Comparison of ENCODE assay signal across 11 cellular contexts in the genomic region with DNA sequence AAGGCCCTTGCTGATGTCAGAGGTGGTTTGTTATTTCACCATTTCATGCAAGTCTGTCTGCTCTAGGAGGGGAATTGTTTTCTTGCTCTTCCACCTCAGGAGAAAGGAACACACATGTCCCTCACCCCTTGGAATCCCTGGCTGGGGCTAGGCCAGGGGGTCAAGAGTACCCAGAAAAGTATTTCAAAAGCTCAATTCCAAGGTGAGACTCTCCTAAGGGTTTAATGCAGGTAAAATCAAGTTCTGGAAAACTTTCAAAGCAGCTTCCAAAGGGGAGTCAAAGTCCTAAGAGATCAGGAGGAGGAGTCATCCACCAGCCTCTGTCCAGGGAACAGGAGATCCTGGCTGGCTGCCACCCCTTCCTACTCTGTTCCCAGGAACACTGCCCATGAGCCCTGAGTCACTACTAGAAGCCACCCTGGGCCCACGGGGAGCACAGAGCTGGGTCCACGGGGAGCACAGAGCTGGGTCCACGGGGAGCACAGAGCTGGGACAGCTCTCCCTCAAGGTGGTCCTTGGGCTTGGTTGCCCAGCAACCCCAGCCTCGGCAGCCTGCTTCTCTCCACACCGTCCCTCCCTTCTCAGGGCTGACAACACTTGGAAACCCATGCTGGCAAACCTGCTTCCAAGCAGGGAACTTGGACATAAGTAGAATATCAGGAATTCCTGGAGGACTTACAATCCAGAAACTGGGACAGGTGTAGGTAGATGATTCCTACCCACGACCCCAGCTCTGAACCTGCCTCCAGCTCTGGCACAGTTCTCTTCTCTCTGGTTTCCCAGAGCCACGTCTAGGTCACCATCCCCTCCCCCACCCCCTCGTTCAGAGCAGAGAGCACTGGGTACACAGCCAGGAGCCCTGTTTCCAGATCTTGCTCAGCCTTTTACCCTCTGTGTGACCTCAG. TPM values are rescaled to one million over a fixed set of nuclear protein-coding genes. Genes with fewer than 3 reads are reported as not detected.
DNase-seq lines count a peak whose midpoint lies in the region; ATAC-seq, FAIRE-seq and TF ChIP-seq lines count a peak whose summit lies in the region.
"Had no signal": no experiment of that assay in that cellular context is flagged by ENCODE, and none has a peak within 500 bp of the region (broad histone marks: within the 10 kb centered on the region; RNA-seq: fewer than 3 reads in every experiment).

No MANE protein-coding gene starts in this region.

- no peaks in the 10 kb centered on the region for H3K9me3 ChIP-seq in H1 (ENCODE audit: insufficient read depth in 2 of 2, low read depth in 1 of 2, low read length in 1 of 2)
- H3K9me3 ChIP-seq in mesenchymal stem cell (ENCODE audit: control insufficient read depth, low read length): no peaks in the 10 kb centered on the region

- no peak for TF ChIP-seq CTCF in AG09309 (IDR thresholded peaks at IDR 0.05; ENCODE audit: control insufficient read depth, insufficient read depth, low read depth, low read length, missing control alignments)
- TF ChIP-seq CTCF in H1 (IDR thresholded peaks at IDR 0.05; ENCODE audit: control extremely low read depth in 1 of 3, insufficient read depth in 1 of 3, low read depth in 1 of 3, low read length in 3 of 3): no peak

- no peaks in the 10 kb centered on the region for H3K4me1 Mint-ChIP-seq in stimulated activated naive CD8-positive, alpha-beta T cell treated with anti-CD3 and anti-CD28 coated beads, Interleukin-15, amount 100 ng/mL, for 72 hours
- H3K4me1 Mint-ChIP-seq: activated CD8-positive, alpha-beta memory T cell treated with anti-CD3 and anti-CD28 coated beads, Interleukin-2, amount 10 ng/mL, durations not matched to agents 7 days and 5 days; CD8-positive, alpha-beta memory T cell had no signal

- H3K36me3 ChIP-seq in H1 (ENCODE audit: control insufficient read depth in 2 of 4, insufficient read depth in 4 of 4, low read length in 3 of 4): no peaks in the 10 kb centered on the region
- no peaks in the 10 kb centered on the region for H3K36me3 ChIP-seq in mesenchymal stem cell (ENCODE audit: control insufficient read depth in 1 of 2, insufficient read depth in 2 of 2, low read depth in 1 of 2, low read length in 2 of 2)

- no peak overlapping the region for H2BK5ac ChIP-seq in H1 (ENCODE audit: low read depth, low read length)
- H2BK5ac ChIP-seq in mesenchymal stem cell (ENCODE audit: low read depth, low read length, poor library complexity, severe bottlenecking): no peak overlapping the region

- H3K56ac ChIP-seq in H1 (replicated peaks; ENCODE audit: insufficient read length, low read depth, low read length): no peak overlapping the region

- H3K18ac ChIP-seq in H1 (ENCODE audit: extremely low read depth, low read length): no peak overlapping the region; the same call in 1 of the 2 replicates
- peak overlapping the region in 1 of 2 experiments; percentile 37 for H3K18ac ChIP-seq in mesenchymal stem cell (ENCODE audit: low read depth in 1 of 2, low read length in 2 of 2)

- no peak for ATAC-seq in HG03139 (IDR thresholded peaks at IDR 0.05; ENCODE audit: unreplicated experiment)
- ATAC-seq in stimulated activated naive CD8-positive, alpha-beta T cell treated with anti-CD3 and anti-CD28 coated beads, Interleukin-15, amount 100 ng/mL, for 72 hours: no peak
- no peak for ATAC-seq in HG02610 (IDR thresholded peaks at IDR 0.05; ENCODE audit: unreplicated experiment)
- ATAC-seq: activated CD8-positive, alpha-beta memory T cell treated with anti-CD3 and anti-CD28 coated beads, Interleukin-2, amount 10 ng/mL, durations not matched to agents 7 days and 5 days had no signal

- H3K23ac ChIP-seq in H1 (ENCODE audit: insufficient read length): no peak overlapping the region
- H3K23ac ChIP-seq in mesenchymal stem cell (ENCODE audit: low read length in 2 of 2): no peak overlapping the region

- H3K4ac ChIP-seq in H1 (replicated peaks; ENCODE audit: insufficient read length, low read depth, low read length): no peak overlapping the region
- H3K4ac ChIP-seq in mesenchymal stem cell (ENCODE audit: low read depth in 1 of 2, low read length in 2 of 2): no peak overlapping the region

- H2AFZ ChIP-seq in H1 (ENCODE audit: low read length) (no peak overlapping the region), mesenchymal stem cell (ENCODE audit: low read depth, low read length) (no peak overlapping the region)

- no peak for TF ChIP-seq POLR2A in H1 (IDR thresholded peaks at IDR 0.05; ENCODE audit: control extremely low read depth in 1 of 2, low read depth in 2 of 2, low read length in 2 of 2)

- H2AK5ac ChIP-seq in H1 (ENCODE audit: low read depth, low read length) (no peak overlapping the region), mesenchymal stem cell (ENCODE audit: low read length, severe bottlenecking) (peak overlapping the region; percentile 79)

- CTCF ChIA-PET in H1 (lab: Charles Lee; ENCODE audit: partially characterized antibody): interaction anchor here (0.9 to 2.7 kb wide), 13 partner anchors 14 to 122 kb away, joined by 3 to 7 read pairs (median 4); no protein-coding TSS in a partner anchor

- no peak overlapping the region for H3K27ac ChIP-seq in H1 (ENCODE audit: low read depth, low read length)
- no peak overlapping the region for H3K27ac ChIP-seq in mesenchymal stem cell (ENCODE audit: low read length, poor library complexity, severe bottlenecking)

- H3K27me3 Mint-ChIP-seq in stimulated activated naive CD8-positive, alpha-beta T cell treated with anti-CD3 and anti-CD28 coated beads, Interleukin-15, amount 100 ng/mL, for 72 hours: no peaks in the 10 kb centered on the region

- POLR2A ChIA-PET in H1 (lab: Charles Lee; ENCODE audit: partially characterized antibody): interaction anchor here (1.4 to 1.5 kb wide), 3 partner anchors 9 to 42 kb away, joined by 3 read pairs; no protein-coding TSS in a partner anchor

- H2BK12ac ChIP-seq in H1 (ENCODE audit: low read depth, low read length) (peak overlapping the region; percentile 52; the same call in 1 of the 2 replicates), mesenchymal stem cell (ENCODE audit: low read length in 2 of 2) (peak overlapping the region; percentile 25 to 75)

- H3K27ac Mint-ChIP-seq in stimulated activated naive CD8-positive, alpha-beta T cell treated with anti-CD3 and anti-CD28 coated beads, Interleukin-15, amount 100 ng/mL, for 72 hours: peak overlapping the region in 1 of 2 donors; percentile 46
- H3K27ac Mint-ChIP-seq: activated CD8-positive, alpha-beta memory T cell treated with anti-CD3 and anti-CD28 coated beads, Interleukin-2, amount 10 ng/mL, durations not matched to agents 7 days and 5 days; CD8-positive, alpha-beta memory T cell had no signal

- H3K23me2 ChIP-seq in H1 (ENCODE audit: low read depth, low read length): no peaks in the 10 kb centered on the region

- H2BK120ac ChIP-seq in H1 (replicated peaks; ENCODE audit: low read depth, low read length): no peak overlapping the region
- H2BK120ac ChIP-seq in mesenchymal stem cell (ENCODE audit: low read depth, low read length): no peak overlapping the region

- TF ChIP-seq EP300 in H1 (IDR thresholded peaks at IDR 0.05; ENCODE audit: borderline replicate concordance in 1 of 2, low read depth in 2 of 2, low read length in 2 of 2): no peak

- no peak for TF ChIP-seq RAD21 in H1 (IDR thresholded peaks at IDR 0.05 in 1 of 2, conservative IDR thresholded peaks at IDR 0.05 in 1 of 2; ENCODE audit: low read depth in 2 of 2, low read length in 2 of 2)

- no peak overlapping the region for H2BK20ac ChIP-seq in H1 (ENCODE audit: low read length)

- 71% methylated on average over 8 of the region's 8 CpGs; no CpG with 5 or more reads in 1 of the 2 experiments for WGBS in H1 (ENCODE audit: extremely low coverage in 1 of 2, insufficient coverage in 1 of 2, insufficient read length in 1 of 2, insufficient replicate concordance in 2 of 2, low coverage in 1 of 2, low lambda C conversion rate in 2 of 2, missing lambda C conversion rate in 1 of 2), 2 experiments
- 67% methylated on average over 7 of the region's 8 CpGs for WGBS in mesenchymal stem cell

- H3K9me3 Mint-ChIP-seq in stimulated activated naive CD8-positive, alpha-beta T cell treated with anti-CD3 and anti-CD28 coated beads, Interleukin-15, amount 100 ng/mL, for 72 hours: no peaks in the 10 kb centered on the region
- H3K9me3 Mint-ChIP-seq: CD8-positive, alpha-beta memory T cell had no signal

- H3K27me3 ChIP-seq in H1 (replicated peaks in 1 of 4; ENCODE audit: control insufficient read depth in 3 of 4, extremely low read depth in 1 of 4, insufficient read depth in 3 of 4, low read length in 3 of 4): no peaks in the 10 kb centered on the region
- H3K27me3 ChIP-seq in mesenchymal stem cell (ENCODE audit: control insufficient read depth in 1 of 2, insufficient read depth in 1 of 2, low read length in 2 of 2): peaks cover 0 to 5% of the 10 kb centered on the region in 2 experiments

- H3K14ac ChIP-seq in H1 (ENCODE audit: insufficient read length) (no peak overlapping the region), mesenchymal stem cell (ENCODE audit: low read length in 2 of 2) (no peak overlapping the region)

- no peak overlapping the region for H4K91ac ChIP-seq in H1 (replicated peaks; ENCODE audit: insufficient read length, low read length)
- peak overlapping the region; percentile 82 for H4K91ac ChIP-seq in mesenchymal stem cell (ENCODE audit: low read length)

- no peak overlapping the region for H3K4me2 ChIP-seq in H1 (ENCODE audit: insufficient read depth in 1 of 2, low read depth in 2 of 2, low read length in 2 of 2)
- no peak overlapping the region for H3K4me2 ChIP-seq in mesenchymal stem cell (ENCODE audit: low read length, poor library complexity, severe bottlenecking)

- no peak overlapping the region for H2BK15ac ChIP-seq in H1 (ENCODE audit: low read length)
- no peak overlapping the region for H2BK15ac ChIP-seq in mesenchymal stem cell (ENCODE audit: low read depth, poor library complexity, severe bottlenecking)

- no peak for FAIRE-seq in H1 (lab: Jason Lieb, UNC)

- no peak overlapping the region for H4K5ac ChIP-seq in H1 (ENCODE audit: insufficient read length, low read depth, low read length)

- H3K9ac ChIP-seq in H1 (replicated peaks in 1 of 4; ENCODE audit: extremely low read depth in 1 of 4, low read depth in 3 of 4, low read length in 3 of 4) (no peak overlapping the region), mesenchymal stem cell (ENCODE audit: low read length) (peak overlapping the region; percentile 14)

- H3K4me3 Mint-ChIP-seq in stimulated activated naive CD8-positive, alpha-beta T cell treated with anti-CD3 and anti-CD28 coated beads, Interleukin-15, amount 100 ng/mL, for 72 hours: no peak overlapping the region
- H3K4me3 Mint-ChIP-seq: activated CD8-positive, alpha-beta memory T cell treated with anti-CD3 and anti-CD28 coated beads, Interleukin-2, amount 10 ng/mL, durations not matched to agents 7 days and 5 days; CD8-positive, alpha-beta memory T cell had no signal

- H3K4me1 ChIP-seq in H1 (replicated peaks in 1 of 4; ENCODE audit: control insufficient read depth in 3 of 4, insufficient read depth in 4 of 4, low read length in 3 of 4) (no peaks in the 10 kb centered on the region; a peak in 1 of 7 replicates), mesenchymal stem cell (ENCODE audit: control insufficient read depth, insufficient read depth, low read depth, low read length) (peaks cover 20% of the 10 kb centered on the region)

- no peaks in the 10 kb centered on the region for H3K79me2 ChIP-seq in H1 (ENCODE audit: control insufficient read depth in 1 of 2, insufficient read depth in 2 of 2, low read length in 2 of 2)

- H3K79me1 ChIP-seq in H1 (ENCODE audit: low read depth, low read length): no peaks in the 10 kb centered on the region
- no peaks in the 10 kb centered on the region for H3K79me1 ChIP-seq in mesenchymal stem cell (replicated peaks; ENCODE audit: low read length, poor library complexity, severe bottlenecking)

- no peak overlapping the region for H4K8ac ChIP-seq in H1 (ENCODE audit: extremely low read depth, insufficient read depth, low read length)
- H4K8ac ChIP-seq in mesenchymal stem cell (ENCODE audit: low read length): peak overlapping the region; percentile 77

- H4K20me1 ChIP-seq in H1 (replicated peaks in 1 of 2; ENCODE audit: control insufficient read depth in 1 of 2, insufficient read depth in 2 of 2, low read length in 2 of 2): no peaks in the 10 kb centered on the region

- no peak overlapping the region for H3K4me3 ChIP-seq in AG09309 (ENCODE audit: control insufficient read depth, low read depth, low read length)
- H3K4me3 ChIP-seq in H1 (ENCODE audit: extremely low read depth in 1 of 4, insufficient read depth in 2 of 4, low read depth in 3 of 4, low read length in 4 of 4): no peak overlapping the region
- no peak overlapping the region for H3K4me3 ChIP-seq in mesenchymal stem cell (ENCODE audit: insufficient read depth in 1 of 2, low read depth in 1 of 2, low read length in 2 of 2)

- DNase-seq in AG09309 (ENCODE audit: low read depth) (peak; percentile 61), NCI-H2196 treated with DMSO at 0.1 percent for 48 hours (lab: John Stamatoyannopoulos, UW; ENCODE audit: unreplicated experiment) (peak; percentile 6), H1 (ENCODE audit: low read depth in 1 of 2, low spot score in 2 of 2) (no peak), mesenchymal stem cell (peak; percentile 87)
- no peak for DNase-seq in activated CD4-positive, CD25-positive, alpha-beta regulatory T cell treated with anti-CD3 and anti-CD28 coated beads, Interleukin-2, amount 50 U/mL, for 72 hours
- DNase-seq in stimulated activated naive CD8-positive, alpha-beta T cell treated with anti-CD3 and anti-CD28 coated beads, Interleukin-15, amount 100 ng/mL, for 72 hours: no peak
- DNase-seq: activated CD8-positive, alpha-beta memory T cell treated with anti-CD3 and anti-CD28 coated beads, Interleukin-2, amount 10 ng/mL, durations not matched to agents 7 days and 5 days; CD8-positive, alpha-beta memory T cell; NCI-H1417 had no signal

RNA-seq across cellular contexts. Expression of gene CDKN1A, which starts 35.3 kb away (rescaled TPM):
- 14.5 and 15.2 TPM in 2 replicates for total RNA-seq in H1 (2021; fragmentation: NEBNext Ultra II Directional; extraction: Animal tissue kit (Norgen Biotek cat#: 25700))
- 36.0 and 56.1 TPM in 2 replicates for polyA plus RNA-seq in H1 (2011; rRNA removed)
- polyA plus RNA-seq in H1 (2011; cell fraction: cytosol; rRNA removed): 26.6 TPM
- polyA plus RNA-seq in H1 (2011; cell fraction: nucleus; rRNA removed): 39.2 TPM
- polyA plus RNA-seq in H1 (2012, experiment 1 of 2): 23.5 to 37.7 TPM (median 28.4 TPM) in 4 replicates
- polyA plus RNA-seq in H1 (2012, experiment 2 of 2): 42.7 TPM
- polyA plus RNA-seq in H1 (2013, experiment 1 of 2): 15.1 TPM
- 16.1 TPM for polyA plus RNA-seq in H1 (2013, experiment 2 of 2)
- 15.5 and 20.6 TPM in 2 replicates for polyA minus RNA-seq in H1 (2011; rRNA and poly(A)+ RNA removed)
- polyA minus RNA-seq in H1 (2011; cell fraction: cytosol; rRNA and poly(A)+ RNA removed): 14.0 TPM
- 33.3 TPM for polyA minus RNA-seq in H1 (2011; cell fraction: nucleus; rRNA and poly(A)+ RNA removed)
- 604 TPM for polyA plus RNA-seq in mesenchymal stem cell (2013, experiment 1 of 2)
- polyA plus RNA-seq in mesenchymal stem cell (2013, experiment 2 of 2): 615 TPM

RNA-seq across cellular contexts. Expression of gene SRSF3, which starts 49.0 kb away (rescaled TPM):
- total RNA-seq in H1 (2021; fragmentation: NEBNext Ultra II Directional; extraction: Animal tissue kit (Norgen Biotek cat#: 25700)): 689 and 705 TPM in 2 replicates
- 471 and 548 TPM in 2 replicates for polyA plus RNA-seq in H1 (2011; rRNA removed)
- polyA plus RNA-seq in H1 (2011; cell fraction: cytosol; rRNA removed): 649 TPM
- polyA plus RNA-seq in H1 (2011; cell fraction: nucleus; rRNA removed): 159 TPM
- 696 to 1,158 TPM (median 791 TPM) in 4 replicates for polyA plus RNA-seq in H1 (2012, experiment 1 of 2)
- 40.8 TPM for polyA plus RNA-seq in H1 (2012, experiment 2 of 2)
- 293 TPM for polyA plus RNA-seq in H1 (2013, experiment 1 of 2)
- 286 TPM for polyA plus RNA-seq in H1 (2013, experiment 2 of 2)
- polyA minus RNA-seq in H1 (2011; rRNA and poly(A)+ RNA removed): 323 and 336 TPM in 2 replicates
- polyA minus RNA-seq in H1 (2011; cell fraction: cytosol; rRNA and poly(A)+ RNA removed): 155 TPM
- 183 TPM for polyA minus RNA-seq in H1 (2011; cell fraction: nucleus; rRNA and poly(A)+ RNA removed)
- 146 TPM for polyA plus RNA-seq in mesenchymal stem cell (2013, experiment 1 of 2)
- 152 TPM for polyA plus RNA-seq in mesenchymal stem cell (2013, experiment 2 of 2)

RNA-seq across cellular contexts. Expression of gene RAB44, which starts 54.5 kb away (rescaled TPM):
- total RNA-seq in H1 (2021; fragmentation: NEBNext Ultra II Directional; extraction: Animal tissue kit (Norgen Biotek cat#: 25700)): not detected in 2 replicates
- 0.02 and 0.03 TPM in 2 replicates for polyA plus RNA-seq in H1 (2011; rRNA removed)
- polyA plus RNA-seq in H1 (2011; cell fraction: cytosol; rRNA removed): 0.06 TPM
- 0.09 TPM for polyA plus RNA-seq in H1 (2011; cell fraction: nucleus; rRNA removed)
- polyA plus RNA-seq in H1 (2012, experiment 1 of 2): 0.11 TPM in 1 of 4 replicates, not detected in the others
- polyA plus RNA-seq in H1 (2012, experiment 2 of 2): not detected
- polyA plus RNA-seq in H1 (2013, experiment 1 of 2): 0.02 TPM
- 0.02 TPM for polyA plus RNA-seq in H1 (2013, experiment 2 of 2)
- 0.10 TPM in 1 of 2 replicates, not detected in the other for polyA minus RNA-seq in H1 (2011; rRNA and poly(A)+ RNA removed)
- not detected for polyA minus RNA-seq in H1 (2011; cell fraction: cytosol; rRNA and poly(A)+ RNA removed)
- polyA minus RNA-seq in H1 (2011; cell fraction: nucleus; rRNA and poly(A)+ RNA removed): not detected
- 0.01 TPM for polyA plus RNA-seq in mesenchymal stem cell (2013, experiment 1 of 2)
- 0.01 TPM for polyA plus RNA-seq in mesenchymal stem cell (2013, experiment 2 of 2)
- total RNA-seq: activated CD8-positive, alpha-beta memory T cell treated with anti-CD3 and anti-CD28 coated beads, Interleukin-2, amount 10 ng/mL, durations not matched to agents 7 days and 5 days; CD8-positive, alpha-beta memory T cell had no signal
- polyA plus RNA-seq: CD8-positive, alpha-beta memory T cell had no signal

Comparison
In these comparisons a context has a peak if more than half of its experiments do, and no peak if none do; other contexts are left out.
1. DNase-seq: peak in AG09309 (single experiment), NCI-H2196 treated with DMSO at 0.1 percent for 48 hours (single experiment) and mesenchymal stem cell (single experiment); none in H1 (0 of 2), activated CD4-positive, CD25-positive, alpha-beta regulatory T cell treated with anti-CD3 and anti-CD28 coated beads, Interleukin-2, amount 50 U/mL, for 72 hours (single experiment) and stimulated activated naive CD8-positive, alpha-beta T cell treated with anti-CD3 and anti-CD28 coated beads, Interleukin-15, amount 100 ng/mL, for 72 hours (0 of 2).